In genomic region chr18:3262234-3263171, GRCh38 we compare ENCODE assay signal across 8 cellular contexts. TPM values are rescaled to one million over a fixed set of nuclear protein-coding genes. Genes with fewer than 3 reads are reported as not detected.
DNase-seq lines count a peak whose midpoint lies in the region; ATAC-seq and TF ChIP-seq lines count a peak whose summit lies in the region.

No MANE protein-coding gene starts in this region.

- no peaks in the 10 kb centered on the region for H3K4me1 ChIP-seq in NT2/D1 (ENCODE audit: insufficient read depth, insufficient read length)
- peaks cover 41% of the 10 kb centered on the region for H3K4me1 ChIP-seq in hepatocyte (ENCODE audit: insufficient read depth)
- peaks cover 45 to 68% (median 57%) of the 10 kb centered on the region in 3 donors for H3K4me1 ChIP-seq in skeletal muscle tissue (ENCODE audit: control insufficient read depth in 3 of 3, insufficient read depth in 3 of 3, low read length in 3 of 3)

- H3K9me3 ChIP-seq in NT2/D1 (ENCODE audit: insufficient read depth, low read length) (no peaks in the 10 kb centered on the region), hepatocyte (ENCODE audit: low read depth) (no peaks in the 10 kb centered on the region), skeletal muscle tissue (ENCODE audit: control insufficient read depth in 3 of 3, low read length in 3 of 3) (no peaks in the 10 kb centered on the region)

- DNase-seq in NT2/D1 (ENCODE audit: low read depth, low spot score) (no peak), hepatocyte (ENCODE audit: low spot score) (peak; percentile 32), cerebellar nuclear complex (lab: John Stamatoyannopoulos, UW) (no peak), SHP77 (lab: John Stamatoyannopoulos, UW) (no peak)

- H3K9ac ChIP-seq in NT2/D1 (ENCODE audit: insufficient read length, low read depth) (peak overlapping the region; percentile 93), skeletal muscle tissue (ENCODE audit: low read depth in 1 of 3, low read length in 3 of 3) (peak overlapping the region; percentile 82 to 96 (median 94))

- H3K27me3 ChIP-seq in NT2/D1 (ENCODE audit: insufficient read depth, insufficient read length) (no peaks in the 10 kb centered on the region), hepatocyte (no peaks in the 10 kb centered on the region), skeletal muscle tissue (ENCODE audit: control insufficient read depth in 3 of 3, insufficient read depth in 3 of 3, low read length in 3 of 3) (no peaks in the 10 kb centered on the region)

- H3K36me3 ChIP-seq in NT2/D1 (ENCODE audit: insufficient read depth, insufficient read length, low read length) (peaks cover 19% of the 10 kb centered on the region), hepatocyte (replicated peaks; ENCODE audit: insufficient read depth, low read depth) (peaks cover 5% of the 10 kb centered on the region), skeletal muscle tissue (ENCODE audit: control insufficient read depth in 3 of 3, insufficient read depth in 3 of 3, low read length in 3 of 3) (peaks cover 8 to 20% (median 15%) of the 10 kb centered on the region in 3 donors)

- peak overlapping the region; percentile 58 for H2AFZ ChIP-seq in hepatocyte

- H3K4me3 ChIP-seq in NT2/D1 (ENCODE audit: insufficient read length, low read depth), result peak overlapping the region; percentile 86
- peak overlapping the region; percentile 99 for H3K4me3 ChIP-seq in hepatocyte
- H3K4me3 ChIP-seq in skeletal muscle tissue (ENCODE audit: low read length in 3 of 3), result peak overlapping the region; percentile 76 to 96 (median 84)

- WGBS in adipose tissue, 3 donors, result 0 to 1% (median 1%) methylated on average over 60 to 69 of the region's 69 CpGs
- WGBS in hepatocyte (ENCODE audit: low lambda C conversion rate, missing lambda C conversion rate), result under 1% methylated on average over 38 of the region's 69 CpGs

- ATAC-seq in GM18502 (IDR thresholded peaks at IDR 0.05; ENCODE audit: poor library complexity, unreplicated experiment) (peak; percentile 43), HG02610 (IDR thresholded peaks at IDR 0.05; ENCODE audit: unreplicated experiment) (peak; percentile 30)

- peaks cover 44% of the 10 kb centered on the region for H4K20me1 ChIP-seq in hepatocyte (ENCODE audit: insufficient read depth, poor library complexity, severe bottlenecking)

- peaks cover 82% of the 10 kb centered on the region for H3K79me2 ChIP-seq in hepatocyte

- no peaks in the 10 kb centered on the region for H3K9me2 ChIP-seq in hepatocyte (replicated peaks; ENCODE audit: insufficient read depth)

- H3K4me2 ChIP-seq in hepatocyte, result peak overlapping the region; percentile 75

- H3K27ac ChIP-seq in adipose tissue (ENCODE audit: low read depth, low read length) (peak overlapping the region; percentile 94), hepatocyte (peak overlapping the region; percentile 99), skeletal muscle tissue (ENCODE audit: low read depth, low read length) (peak overlapping the region; percentile 99)

- TF ChIP-seq CTCF in hepatocyte (IDR thresholded peaks at IDR 0.05; ENCODE audit: poor library complexity), result no peak

RNA-seq across cellular contexts. Expression of gene MYL12B, which starts 0.6 kb away (rescaled TPM):
- polyA plus RNA-seq in adipose tissue, result 100 to 1,000 TPM; 153 to 539 (median 354) TPM
- 478 and 519 TPM in 2 replicates for total RNA-seq in hepatocyte
- polyA plus RNA-seq in hepatocyte, result 671 and 721 TPM in 2 replicates
- total RNA-seq in skeletal muscle tissue, result 178 TPM

RNA-seq across cellular contexts. Expression of gene MYL12A, which starts 14.9 kb away (rescaled TPM):
- polyA plus RNA-seq in adipose tissue (100 to 1,000 TPM; 194 to 633 (median 496) TPM), hepatocyte (692 and 695 TPM in 2 replicates)
- total RNA-seq in hepatocyte (456 and 458 TPM in 2 replicates), skeletal muscle tissue (694 TPM)

RNA-seq across cellular contexts. Expression of gene MYOM1, which starts 42.7 kb away (rescaled TPM):
- 10 to 100 TPM in 1 of 3 donors, 1 to 10 TPM in 2; 4.8 to 17.2 (median 5.1) TPM for polyA plus RNA-seq in adipose tissue
- 1.1 and 1.6 TPM in 2 replicates for total RNA-seq in hepatocyte
- 1.4 and 1.8 TPM in 2 replicates for polyA plus RNA-seq in hepatocyte
- 661 TPM for total RNA-seq in skeletal muscle tissue

Comparison
In these comparisons a context has a peak if more than half of its experiments do, and no peak if none do; other contexts are left out.
1. RNA of gene MYOM1, which starts 42.7 kb away (total RNA-seq): 661 TPM in skeletal muscle tissue (single experiment); 1.1 to 1.6 TPM in hepatocyte; every median in the first group is over 100 times any median in the second.
2. Peak in every context shown above with its lines, with median percentiles within 50 percentile points of each other: H3K4me3 ChIP-seq and H3K27ac ChIP-seq.